In the genomic region with DNA sequence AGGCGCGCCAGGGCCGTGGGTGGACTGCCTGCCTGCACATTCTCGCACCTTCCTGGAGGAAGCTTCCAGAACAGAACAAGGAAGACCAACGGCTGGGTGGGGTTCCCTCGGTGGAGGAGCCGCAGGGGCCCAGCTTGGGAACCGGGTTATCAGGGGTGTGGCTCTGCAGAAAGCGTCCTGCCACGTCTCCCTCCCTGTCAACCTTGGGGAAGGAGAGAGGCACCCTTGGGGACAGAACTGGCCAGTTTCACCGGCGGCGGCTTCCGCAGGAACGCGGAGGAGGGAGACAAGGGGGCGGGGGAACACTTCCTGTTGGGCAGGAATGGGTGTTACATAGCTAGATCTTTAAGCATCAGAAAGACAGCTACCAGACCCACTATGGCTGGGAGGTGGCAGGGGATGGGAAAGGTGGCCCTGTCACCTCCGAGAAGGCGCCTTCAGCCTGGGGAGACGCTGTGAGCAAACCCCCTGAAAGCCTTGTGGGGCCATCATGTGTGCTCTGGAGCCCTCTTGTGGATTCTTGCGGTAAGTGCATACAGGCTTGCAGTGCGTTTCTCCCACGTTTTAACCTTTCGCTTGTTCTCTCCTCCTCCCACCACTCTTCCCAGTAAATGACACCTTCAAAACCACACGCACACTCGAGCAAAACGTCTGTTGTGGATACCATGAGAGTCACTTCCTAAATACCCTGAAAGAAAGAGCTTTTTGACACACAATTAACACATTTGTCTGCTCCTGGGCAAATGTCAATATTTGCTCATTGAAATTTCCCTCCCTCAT, we compare ENCODE assay signal across 1 cellular context.
TF ChIP-seq lines count a peak whose summit lies in the region.

No MANE protein-coding gene starts in this region.

TF ChIP-seq in K562, 482 proteins besides CTCF, POLR2A, EP300 and RAD21 (continued from another document and continues in another):
- TF ChIP-seq, protein P1, sequence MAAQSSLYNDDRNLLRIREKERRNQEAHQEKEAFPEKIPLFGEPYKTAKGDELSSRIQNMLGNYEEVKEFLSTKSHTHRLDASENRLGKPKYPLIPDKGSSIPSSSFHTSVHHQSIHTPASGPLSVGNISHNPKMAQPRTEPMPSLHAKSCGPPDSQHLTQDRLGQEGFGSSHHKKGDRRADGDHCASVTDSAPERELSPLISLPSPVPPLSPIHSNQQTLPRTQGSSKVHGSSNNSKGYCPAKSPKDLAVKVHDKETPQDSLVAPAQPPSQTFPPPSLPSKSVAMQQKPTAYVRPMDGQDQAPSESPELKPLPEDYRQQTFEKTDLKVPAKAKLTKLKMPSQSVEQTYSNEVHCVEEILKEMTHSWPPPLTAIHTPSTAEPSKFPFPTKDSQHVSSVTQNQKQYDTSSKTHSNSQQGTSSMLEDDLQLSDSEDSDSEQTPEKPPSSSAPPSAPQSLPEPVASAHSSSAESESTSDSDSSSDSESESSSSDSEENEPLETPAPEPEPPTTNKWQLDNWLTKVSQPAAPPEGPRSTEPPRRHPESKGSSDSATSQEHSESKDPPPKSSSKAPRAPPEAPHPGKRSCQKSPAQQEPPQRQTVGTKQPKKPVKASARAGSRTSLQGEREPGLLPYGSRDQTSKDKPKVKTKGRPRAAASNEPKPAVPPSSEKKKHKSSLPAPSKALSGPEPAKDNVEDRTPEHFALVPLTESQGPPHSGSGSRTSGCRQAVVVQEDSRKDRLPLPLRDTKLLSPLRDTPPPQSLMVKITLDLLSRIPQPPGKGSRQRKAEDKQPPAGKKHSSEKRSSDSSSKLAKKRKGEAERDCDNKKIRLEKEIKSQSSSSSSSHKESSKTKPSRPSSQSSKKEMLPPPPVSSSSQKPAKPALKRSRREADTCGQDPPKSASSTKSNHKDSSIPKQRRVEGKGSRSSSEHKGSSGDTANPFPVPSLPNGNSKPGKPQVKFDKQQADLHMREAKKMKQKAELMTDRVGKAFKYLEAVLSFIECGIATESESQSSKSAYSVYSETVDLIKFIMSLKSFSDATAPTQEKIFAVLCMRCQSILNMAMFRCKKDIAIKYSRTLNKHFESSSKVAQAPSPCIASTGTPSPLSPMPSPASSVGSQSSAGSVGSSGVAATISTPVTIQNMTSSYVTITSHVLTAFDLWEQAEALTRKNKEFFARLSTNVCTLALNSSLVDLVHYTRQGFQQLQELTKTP (IDR thresholded peaks at IDR 0.05; ENCODE audit: low read depth in 1 of 2, partially characterized antibody in 2 of 2), result peak in 1 of 2 experiments; percentile 53
- TF ChIP-seq TAL1 (IDR thresholded peaks at IDR 0.05) (no peak), HMG20B (CRISPR knock-in tag; IDR thresholded peaks at IDR 0.05) (no peak), MTA3 (IDR thresholded peaks at IDR 0.05; ENCODE audit: borderline replicate concordance) (peak; percentile 85; the same call in 1 of the 2 replicates), TRIM24 (IDR thresholded peaks at IDR 0.05) (peak in 1 of 2 experiments; percentile 45; a peak in 1 of 4 replicates), MAFG (tag; conservative IDR thresholded peaks at IDR 0.05) (no peak), ZNF695 (CRISPR knock-in tag; IDR thresholded peaks at IDR 0.05) (no peak), CHD4 (IDR thresholded peaks at IDR 0.05; ENCODE audit: insufficient read depth, insufficient replicate concordance, low read depth, low read length, poor library complexity, severe bottlenecking) (no peak), DDX20 (tag; IDR thresholded peaks at IDR 0.05; ENCODE audit: low read depth) (no peak), SPI1 (IDR thresholded peaks at IDR 0.05; ENCODE audit: borderline replicate concordance, low read depth, low read length) (peak; percentile 61; the same call in 1 of the 2 replicates), E2F3 (CRISPR knock-in tag; IDR thresholded peaks at IDR 0.05) (no peak), ZZZ3 (IDR thresholded peaks at IDR 0.05) (no peak), RBM39 (optimal IDR thresholded peaks at IDR 0.05; ENCODE audit: low read depth, low read length) (no peak), RHOXF2B (CRISPR knock-in tag; conservative IDR thresholded peaks at IDR 0.05) (peak; percentile 67; the same call in 1 of the 2 replicates), COPS2 (conservative IDR thresholded peaks at IDR 0.05) (no peak), ZNF197 (CRISPR knock-in tag; IDR thresholded peaks at IDR 0.05; ENCODE audit: low read depth) (no peak), ETV6 (IDR thresholded peaks at IDR 0.05; ENCODE audit: borderline replicate concordance in 1 of 2, low read depth in 2 of 2, low read length in 1 of 2) (peak in 1 of 2 experiments; percentile 81; a peak in 2 of 4 replicates), ETV6 (CRISPR knock-in tag; IDR thresholded peaks at IDR 0.05; ENCODE audit: borderline replicate concordance) (no peak), DIDO1 (tag; IDR thresholded peaks at IDR 0.05; ENCODE audit: low read depth) (no peak; the same call in 1 of the 2 replicates)
- TF ChIP-seq, protein P2, sequence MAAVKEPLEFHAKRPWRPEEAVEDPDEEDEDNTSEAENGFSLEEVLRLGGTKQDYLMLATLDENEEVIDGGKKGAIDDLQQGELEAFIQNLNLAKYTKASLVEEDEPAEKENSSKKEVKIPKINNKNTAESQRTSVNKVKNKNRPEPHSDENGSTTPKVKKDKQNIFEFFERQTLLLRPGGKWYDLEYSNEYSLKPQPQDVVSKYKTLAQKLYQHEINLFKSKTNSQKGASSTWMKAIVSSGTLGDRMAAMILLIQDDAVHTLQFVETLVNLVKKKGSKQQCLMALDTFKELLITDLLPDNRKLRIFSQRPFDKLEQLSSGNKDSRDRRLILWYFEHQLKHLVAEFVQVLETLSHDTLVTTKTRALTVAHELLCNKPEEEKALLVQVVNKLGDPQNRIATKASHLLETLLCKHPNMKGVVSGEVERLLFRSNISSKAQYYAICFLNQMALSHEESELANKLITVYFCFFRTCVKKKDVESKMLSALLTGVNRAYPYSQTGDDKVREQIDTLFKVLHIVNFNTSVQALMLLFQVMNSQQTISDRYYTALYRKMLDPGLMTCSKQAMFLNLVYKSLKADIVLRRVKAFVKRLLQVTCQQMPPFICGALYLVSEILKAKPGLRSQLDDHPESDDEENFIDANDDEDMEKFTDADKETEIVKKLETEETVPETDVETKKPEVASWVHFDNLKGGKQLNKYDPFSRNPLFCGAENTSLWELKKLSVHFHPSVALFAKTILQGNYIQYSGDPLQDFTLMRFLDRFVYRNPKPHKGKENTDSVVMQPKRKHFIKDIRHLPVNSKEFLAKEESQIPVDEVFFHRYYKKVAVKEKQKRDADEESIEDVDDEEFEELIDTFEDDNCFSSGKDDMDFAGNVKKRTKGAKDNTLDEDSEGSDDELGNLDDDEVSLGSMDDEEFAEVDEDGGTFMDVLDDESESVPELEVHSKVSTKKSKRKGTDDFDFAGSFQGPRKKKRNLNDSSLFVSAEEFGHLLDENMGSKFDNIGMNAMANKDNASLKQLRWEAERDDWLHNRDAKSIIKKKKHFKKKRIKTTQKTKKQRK (IDR thresholded peaks at IDR 0.05; ENCODE audit: borderline replicate concordance, low read depth, low read length), result no peak
- TF ChIP-seq, protein P3, sequence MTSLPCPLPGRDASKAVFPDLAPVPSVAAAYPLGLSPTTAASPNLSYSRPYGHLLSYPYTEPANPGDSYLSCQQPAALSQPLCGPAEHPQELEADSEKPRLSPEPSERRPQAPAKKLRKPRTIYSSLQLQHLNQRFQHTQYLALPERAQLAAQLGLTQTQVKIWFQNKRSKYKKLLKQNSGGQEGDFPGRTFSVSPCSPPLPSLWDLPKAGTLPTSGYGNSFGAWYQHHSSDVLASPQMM (CRISPR knock-in tag; IDR thresholded peaks at IDR 0.05), result no peak
- TF ChIP-seq, protein P4, sequence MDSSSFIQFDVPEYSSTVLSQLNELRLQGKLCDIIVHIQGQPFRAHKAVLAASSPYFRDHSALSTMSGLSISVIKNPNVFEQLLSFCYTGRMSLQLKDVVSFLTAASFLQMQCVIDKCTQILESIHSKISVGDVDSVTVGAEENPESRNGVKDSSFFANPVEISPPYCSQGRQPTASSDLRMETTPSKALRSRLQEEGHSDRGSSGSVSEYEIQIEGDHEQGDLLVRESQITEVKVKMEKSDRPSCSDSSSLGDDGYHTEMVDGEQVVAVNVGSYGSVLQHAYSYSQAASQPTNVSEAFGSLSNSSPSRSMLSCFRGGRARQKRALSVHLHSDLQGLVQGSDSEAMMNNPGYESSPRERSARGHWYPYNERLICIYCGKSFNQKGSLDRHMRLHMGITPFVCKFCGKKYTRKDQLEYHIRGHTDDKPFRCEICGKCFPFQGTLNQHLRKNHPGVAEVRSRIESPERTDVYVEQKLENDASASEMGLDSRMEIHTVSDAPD (CRISPR knock-in tag; IDR thresholded peaks at IDR 0.05), result no peak
- TF ChIP-seq, protein P5, sequence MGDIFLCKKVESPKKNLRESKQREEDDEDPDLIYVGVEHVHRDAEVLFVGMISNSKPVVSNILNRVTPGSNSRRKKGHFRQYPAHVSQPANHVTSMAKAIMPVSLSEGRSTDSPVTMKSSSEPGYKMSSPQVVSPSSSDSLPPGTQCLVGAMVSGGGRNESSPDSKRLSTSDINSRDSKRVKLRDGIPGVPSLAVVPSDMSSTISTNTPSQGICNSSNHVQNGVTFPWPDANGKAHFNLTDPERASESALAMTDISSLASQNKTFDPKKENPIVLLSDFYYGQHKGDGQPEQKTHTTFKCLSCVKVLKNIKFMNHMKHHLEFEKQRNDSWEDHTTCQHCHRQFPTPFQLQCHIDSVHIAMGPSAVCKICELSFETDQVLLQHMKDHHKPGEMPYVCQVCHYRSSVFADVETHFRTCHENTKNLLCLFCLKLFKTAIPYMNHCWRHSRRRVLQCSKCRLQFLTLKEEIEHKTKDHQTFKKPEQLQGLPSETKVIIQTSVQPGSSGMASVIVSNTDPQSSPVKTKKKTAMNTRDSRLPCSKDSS (IDR thresholded peaks at IDR 0.05; ENCODE audit: low read depth, partially characterized antibody), result no peak
- TF ChIP-seq, protein P6, sequence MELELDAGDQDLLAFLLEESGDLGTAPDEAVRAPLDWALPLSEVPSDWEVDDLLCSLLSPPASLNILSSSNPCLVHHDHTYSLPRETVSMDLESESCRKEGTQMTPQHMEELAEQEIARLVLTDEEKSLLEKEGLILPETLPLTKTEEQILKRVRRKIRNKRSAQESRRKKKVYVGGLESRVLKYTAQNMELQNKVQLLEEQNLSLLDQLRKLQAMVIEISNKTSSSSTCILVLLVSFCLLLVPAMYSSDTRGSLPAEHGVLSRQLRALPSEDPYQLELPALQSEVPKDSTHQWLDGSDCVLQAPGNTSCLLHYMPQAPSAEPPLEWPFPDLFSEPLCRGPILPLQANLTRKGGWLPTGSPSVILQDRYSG (tag; conservative IDR thresholded peaks at IDR 0.05; ENCODE audit: low read depth), result no peak
- TF ChIP-seq, protein P7, sequence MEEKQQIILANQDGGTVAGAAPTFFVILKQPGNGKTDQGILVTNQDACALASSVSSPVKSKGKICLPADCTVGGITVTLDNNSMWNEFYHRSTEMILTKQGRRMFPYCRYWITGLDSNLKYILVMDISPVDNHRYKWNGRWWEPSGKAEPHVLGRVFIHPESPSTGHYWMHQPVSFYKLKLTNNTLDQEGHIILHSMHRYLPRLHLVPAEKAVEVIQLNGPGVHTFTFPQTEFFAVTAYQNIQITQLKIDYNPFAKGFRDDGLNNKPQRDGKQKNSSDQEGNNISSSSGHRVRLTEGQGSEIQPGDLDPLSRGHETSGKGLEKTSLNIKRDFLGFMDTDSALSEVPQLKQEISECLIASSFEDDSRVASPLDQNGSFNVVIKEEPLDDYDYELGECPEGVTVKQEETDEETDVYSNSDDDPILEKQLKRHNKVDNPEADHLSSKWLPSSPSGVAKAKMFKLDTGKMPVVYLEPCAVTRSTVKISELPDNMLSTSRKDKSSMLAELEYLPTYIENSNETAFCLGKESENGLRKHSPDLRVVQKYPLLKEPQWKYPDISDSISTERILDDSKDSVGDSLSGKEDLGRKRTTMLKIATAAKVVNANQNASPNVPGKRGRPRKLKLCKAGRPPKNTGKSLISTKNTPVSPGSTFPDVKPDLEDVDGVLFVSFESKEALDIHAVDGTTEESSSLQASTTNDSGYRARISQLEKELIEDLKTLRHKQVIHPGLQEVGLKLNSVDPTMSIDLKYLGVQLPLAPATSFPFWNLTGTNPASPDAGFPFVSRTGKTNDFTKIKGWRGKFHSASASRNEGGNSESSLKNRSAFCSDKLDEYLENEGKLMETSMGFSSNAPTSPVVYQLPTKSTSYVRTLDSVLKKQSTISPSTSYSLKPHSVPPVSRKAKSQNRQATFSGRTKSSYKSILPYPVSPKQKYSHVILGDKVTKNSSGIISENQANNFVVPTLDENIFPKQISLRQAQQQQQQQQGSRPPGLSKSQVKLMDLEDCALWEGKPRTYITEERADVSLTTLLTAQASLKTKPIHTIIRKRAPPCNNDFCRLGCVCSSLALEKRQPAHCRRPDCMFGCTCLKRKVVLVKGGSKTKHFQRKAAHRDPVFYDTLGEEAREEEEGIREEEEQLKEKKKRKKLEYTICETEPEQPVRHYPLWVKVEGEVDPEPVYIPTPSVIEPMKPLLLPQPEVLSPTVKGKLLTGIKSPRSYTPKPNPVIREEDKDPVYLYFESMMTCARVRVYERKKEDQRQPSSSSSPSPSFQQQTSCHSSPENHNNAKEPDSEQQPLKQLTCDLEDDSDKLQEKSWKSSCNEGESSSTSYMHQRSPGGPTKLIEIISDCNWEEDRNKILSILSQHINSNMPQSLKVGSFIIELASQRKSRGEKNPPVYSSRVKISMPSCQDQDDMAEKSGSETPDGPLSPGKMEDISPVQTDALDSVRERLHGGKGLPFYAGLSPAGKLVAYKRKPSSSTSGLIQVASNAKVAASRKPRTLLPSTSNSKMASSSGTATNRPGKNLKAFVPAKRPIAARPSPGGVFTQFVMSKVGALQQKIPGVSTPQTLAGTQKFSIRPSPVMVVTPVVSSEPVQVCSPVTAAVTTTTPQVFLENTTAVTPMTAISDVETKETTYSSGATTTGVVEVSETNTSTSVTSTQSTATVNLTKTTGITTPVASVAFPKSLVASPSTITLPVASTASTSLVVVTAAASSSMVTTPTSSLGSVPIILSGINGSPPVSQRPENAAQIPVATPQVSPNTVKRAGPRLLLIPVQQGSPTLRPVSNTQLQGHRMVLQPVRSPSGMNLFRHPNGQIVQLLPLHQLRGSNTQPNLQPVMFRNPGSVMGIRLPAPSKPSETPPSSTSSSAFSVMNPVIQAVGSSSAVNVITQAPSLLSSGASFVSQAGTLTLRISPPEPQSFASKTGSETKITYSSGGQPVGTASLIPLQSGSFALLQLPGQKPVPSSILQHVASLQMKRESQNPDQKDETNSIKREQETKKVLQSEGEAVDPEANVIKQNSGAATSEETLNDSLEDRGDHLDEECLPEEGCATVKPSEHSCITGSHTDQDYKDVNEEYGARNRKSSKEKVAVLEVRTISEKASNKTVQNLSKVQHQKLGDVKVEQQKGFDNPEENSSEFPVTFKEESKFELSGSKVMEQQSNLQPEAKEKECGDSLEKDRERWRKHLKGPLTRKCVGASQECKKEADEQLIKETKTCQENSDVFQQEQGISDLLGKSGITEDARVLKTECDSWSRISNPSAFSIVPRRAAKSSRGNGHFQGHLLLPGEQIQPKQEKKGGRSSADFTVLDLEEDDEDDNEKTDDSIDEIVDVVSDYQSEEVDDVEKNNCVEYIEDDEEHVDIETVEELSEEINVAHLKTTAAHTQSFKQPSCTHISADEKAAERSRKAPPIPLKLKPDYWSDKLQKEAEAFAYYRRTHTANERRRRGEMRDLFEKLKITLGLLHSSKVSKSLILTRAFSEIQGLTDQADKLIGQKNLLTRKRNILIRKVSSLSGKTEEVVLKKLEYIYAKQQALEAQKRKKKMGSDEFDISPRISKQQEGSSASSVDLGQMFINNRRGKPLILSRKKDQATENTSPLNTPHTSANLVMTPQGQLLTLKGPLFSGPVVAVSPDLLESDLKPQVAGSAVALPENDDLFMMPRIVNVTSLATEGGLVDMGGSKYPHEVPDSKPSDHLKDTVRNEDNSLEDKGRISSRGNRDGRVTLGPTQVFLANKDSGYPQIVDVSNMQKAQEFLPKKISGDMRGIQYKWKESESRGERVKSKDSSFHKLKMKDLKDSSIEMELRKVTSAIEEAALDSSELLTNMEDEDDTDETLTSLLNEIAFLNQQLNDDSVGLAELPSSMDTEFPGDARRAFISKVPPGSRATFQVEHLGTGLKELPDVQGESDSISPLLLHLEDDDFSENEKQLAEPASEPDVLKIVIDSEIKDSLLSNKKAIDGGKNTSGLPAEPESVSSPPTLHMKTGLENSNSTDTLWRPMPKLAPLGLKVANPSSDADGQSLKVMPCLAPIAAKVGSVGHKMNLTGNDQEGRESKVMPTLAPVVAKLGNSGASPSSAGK (IDR thresholded peaks at IDR 0.05), result peak; percentile 59
